18 cellular contexts compared by ENCODE assay signal in genomic region chr6:39367661-39368060, GRCh38. TPM values are rescaled to one million over a fixed set of nuclear protein-coding genes. Genes with fewer than 3 reads are reported as not detected.
"Had no signal": no experiment of that assay in that cellular context is flagged by ENCODE, and none has a peak within 500 bp of the region (broad histone marks: within the 10 kb centered on the region; RNA-seq: fewer than 3 reads in every experiment).

No MANE protein-coding gene starts in this region.

- ATAC-seq: activated CD8-positive, alpha-beta memory T cell treated with anti-CD3 and anti-CD28 coated beads, Interleukin-2, amount 10 ng/mL, durations not matched to agents 7 days and 5 days; left lobe of liver; stimulated activated naive CD8-positive, alpha-beta T cell treated with anti-CD3 and anti-CD28 coated beads, Interleukin-15, amount 100 ng/mL, for 72 hours had no signal

- H3K36me3 ChIP-seq: brain microvascular endothelial cell, suprapubic skin, transverse colon, uterus had no signal

- H3K9me3 ChIP-seq: suprapubic skin, transverse colon, uterus had no signal

- H3K4me3 ChIP-seq: suprapubic skin, transverse colon, uterus had no signal

- DNase-seq: activated B cell treated with CpG ODN at 0.5 μM for 24 hours; activated CD4-positive, alpha-beta memory T cell treated with anti-CD3 and anti-CD28 coated beads, Interleukin-2, amount 10 ng/mL, durations not matched to agents 7 days and 5 days; activated CD4-positive, alpha-beta T cell treated with anti-CD3 and anti-CD28 coated beads for 4 hours; activated CD8-positive, alpha-beta memory T cell treated with anti-CD3 and anti-CD28 coated beads, Interleukin-2, amount 10 ng/mL, durations not matched to agents 7 days and 5 days; brain microvascular endothelial cell; cortex of kidney; erythroblast; foreskin melanocyte; glutamatergic neuron; stimulated activated naive CD8-positive, alpha-beta T cell treated with anti-CD3 and anti-CD28 coated beads, Interleukin-15, amount 100 ng/mL, for 72 hours; transverse colon; uterus had no signal

- H3K27ac ChIP-seq: brain microvascular endothelial cell, suprapubic skin, transverse colon, uterus had no signal

RNA-seq across cellular contexts. Expression of gene KCNK16, which starts 45.2 kb away (rescaled TPM):
- total RNA-seq: activated B cell treated with CpG ODN at 0.5 μM for 24 hours; activated CD4-positive, alpha-beta memory T cell treated with anti-CD3 and anti-CD28 coated beads, Interleukin-2, amount 10 ng/mL, durations not matched to agents 7 days and 5 days; activated CD8-positive, alpha-beta memory T cell treated with anti-CD3 and anti-CD28 coated beads, Interleukin-2, amount 10 ng/mL, durations not matched to agents 7 days and 5 days; left lobe of liver; lung microvascular endothelial cell; mononuclear cell; omental fat pad; skeletal muscle tissue; suprapubic skin; transverse colon; uterus had no signal

RNA-seq across cellular contexts. Expression of gene KCNK17, which starts 53.4 kb away (rescaled TPM):
- total RNA-seq: activated B cell treated with CpG ODN at 0.5 μM for 24 hours; activated CD4-positive, alpha-beta memory T cell treated with anti-CD3 and anti-CD28 coated beads, Interleukin-2, amount 10 ng/mL, durations not matched to agents 7 days and 5 days; activated CD8-positive, alpha-beta memory T cell treated with anti-CD3 and anti-CD28 coated beads, Interleukin-2, amount 10 ng/mL, durations not matched to agents 7 days and 5 days; lung microvascular endothelial cell; suprapubic skin had no signal
